ENCODE assay signal across 8 cellular contexts in the genomic region with DNA sequence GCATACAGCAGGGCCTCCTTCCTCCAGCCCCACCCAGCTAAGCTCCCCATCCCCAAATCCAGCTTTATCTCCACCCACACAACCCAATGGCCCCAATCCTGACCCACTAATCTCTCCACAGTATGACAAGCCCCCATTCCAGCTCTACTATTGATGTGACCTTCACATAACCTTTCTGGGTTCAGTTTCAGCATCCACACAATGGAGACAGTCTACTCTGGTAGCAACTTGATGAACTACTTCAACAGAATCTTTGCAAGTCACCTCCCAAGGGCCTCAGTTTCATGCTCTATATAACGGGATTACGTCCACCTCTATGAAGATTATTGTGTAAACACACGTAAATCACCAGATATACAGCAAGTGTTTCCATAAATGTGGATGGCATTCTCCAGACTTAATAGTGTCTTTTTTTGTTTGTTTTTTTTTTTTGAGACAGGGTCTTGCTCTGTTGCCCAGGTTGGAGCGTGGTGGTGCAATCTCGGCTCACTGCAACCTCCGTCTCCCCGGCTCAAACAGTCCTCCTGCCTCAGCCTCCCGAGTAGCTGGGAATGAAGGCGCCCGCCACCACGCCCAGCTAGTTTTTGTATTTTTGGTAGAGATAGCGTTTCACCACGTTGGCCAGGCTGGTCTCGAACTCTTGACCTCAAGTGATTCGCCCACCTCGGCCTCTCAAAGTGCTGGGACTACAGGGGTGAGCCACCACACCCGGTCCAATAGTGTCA. TPM values are rescaled to one million over a fixed set of nuclear protein-coding genes. Genes with fewer than 3 reads are reported as not detected.
DNase-seq lines count a peak whose midpoint lies in the region; ATAC-seq, FAIRE-seq and TF ChIP-seq lines count a peak whose summit lies in the region.

No MANE protein-coding gene starts in this region.

- peaks cover 24 to 56% of the 10 kb centered on the region in 2 experiments for H3K79me2 ChIP-seq in H1 (ENCODE audit: control insufficient read depth in 1 of 2, insufficient read depth in 2 of 2, low read length in 2 of 2)

- no TSS peak for BruUV-seq in Calu3 (replicated peaks; lab: Mats Ljungman, UMichigan)

- no peak overlapping the region for H3K56ac ChIP-seq in H1 (replicated peaks; ENCODE audit: insufficient read length, low read depth, low read length)

- peaks cover 10% of the 10 kb centered on the region for H3K4me1 ChIP-seq in NT2/D1 (ENCODE audit: insufficient read depth, insufficient read length)
- H3K4me1 ChIP-seq in H1 (replicated peaks in 1 of 4; ENCODE audit: control insufficient read depth in 3 of 4, insufficient read depth in 4 of 4, low read length in 3 of 4): peaks cover 3 to 9% (median 7%) of the 10 kb centered on the region in 4 experiments; a peak in 6 of 7 replicates
- peaks cover 3 to 13% of the 10 kb centered on the region in 2 donors for H3K4me1 ChIP-seq in neuronal stem cell (ENCODE audit: control insufficient read depth in 2 of 2, insufficient read depth in 1 of 2, low read depth in 1 of 2, low read length in 2 of 2)

- intact Hi-C loops in Calu3 (cut with micrococcal nuclease; ENCODE audit: unreplicated experiment): no loop called here

- no peaks in the 10 kb centered on the region for H3K4me1 Mint-ChIP-seq in Calu3 (ENCODE audit: low read depth, unreplicated experiment)

- H4K8ac ChIP-seq in H1 (ENCODE audit: extremely low read depth, insufficient read depth, low read length) (no peak overlapping the region), neuronal stem cell (ENCODE audit: low read depth, low read length) (no peak overlapping the region)

- H3K23ac ChIP-seq in H1 (ENCODE audit: insufficient read length) (no peak overlapping the region), neuronal stem cell (ENCODE audit: low read depth, low read length, poor library complexity) (no peak overlapping the region)

- H3K23me2 ChIP-seq in H1 (ENCODE audit: low read depth, low read length): peaks cover 4% of the 10 kb centered on the region; the same call in 1 of the 2 replicates

- peak overlapping the region; percentile 89 for H3K27ac Mint-ChIP-seq in Calu3 (ENCODE audit: unreplicated experiment)

- peak overlapping the region; percentile 76 for H3K9ac ChIP-seq in NT2/D1 (ENCODE audit: insufficient read length, low read depth)
- H3K9ac ChIP-seq in H1 (replicated peaks in 1 of 4; ENCODE audit: extremely low read depth in 1 of 4, low read depth in 3 of 4, low read length in 3 of 4): peak overlapping the region in 3 of 4 experiments; percentile 68 to 91 (median 71); a peak in 4 of 7 replicates
- no peak overlapping the region for H3K9ac ChIP-seq in neuronal stem cell (ENCODE audit: low read depth, low read length, poor library complexity)

- peaks cover 33% of the 10 kb centered on the region for H3K36me3 ChIP-seq in NT2/D1 (ENCODE audit: insufficient read depth, insufficient read length, low read length)
- peaks cover 0 to 4% (median 0%) of the 10 kb centered on the region in 4 experiments; a peak in 5 of 8 replicates for H3K36me3 ChIP-seq in H1 (ENCODE audit: control insufficient read depth in 2 of 4, insufficient read depth in 4 of 4, low read length in 3 of 4)
- H3K36me3 ChIP-seq in neuronal stem cell (replicated peaks in 1 of 2; ENCODE audit: control insufficient read depth in 2 of 2, insufficient read depth in 2 of 2, low read length in 2 of 2): peaks cover 3 to 34% of the 10 kb centered on the region in 2 donors

- no peak overlapping the region for H4K91ac ChIP-seq in H1 (replicated peaks; ENCODE audit: insufficient read length, low read length)
- no peak overlapping the region for H4K91ac ChIP-seq in neuronal stem cell (ENCODE audit: low read depth, low read length, poor library complexity)

- peaks cover 19 to 26% of the 10 kb centered on the region in 2 experiments for H4K20me1 ChIP-seq in H1 (replicated peaks in 1 of 2; ENCODE audit: control insufficient read depth in 1 of 2, insufficient read depth in 2 of 2, low read length in 2 of 2)

- TF ChIP-seq CTCF in Calu3 (IDR thresholded peaks at IDR 0.05; ENCODE audit: unreplicated experiment): no peak
- TF ChIP-seq CTCF in H1 (IDR thresholded peaks at IDR 0.05; ENCODE audit: control extremely low read depth in 1 of 3, insufficient read depth in 1 of 3, low read depth in 1 of 3, low read length in 3 of 3): no peak

- peaks cover 20% of the 10 kb centered on the region for H3K36me3 Mint-ChIP-seq in Calu3 (ENCODE audit: insufficient read depth, unreplicated experiment)

- no peaks in the 10 kb centered on the region for H3K9me3 ChIP-seq in NT2/D1 (ENCODE audit: insufficient read depth, low read length)
- no peaks in the 10 kb centered on the region for H3K9me3 ChIP-seq in H1 (ENCODE audit: insufficient read depth in 2 of 2, low read depth in 1 of 2, low read length in 1 of 2)
- peaks cover 2 to 3% of the 10 kb centered on the region in 2 donors for H3K9me3 ChIP-seq in neuronal stem cell (replicated peaks in 1 of 2; ENCODE audit: control insufficient read depth in 2 of 2, insufficient read depth in 1 of 2, low read depth in 1 of 2, low read length in 2 of 2)

- no peak overlapping the region for H3K4ac ChIP-seq in H1 (replicated peaks; ENCODE audit: insufficient read length, low read depth, low read length)
- H3K4ac ChIP-seq in neuronal stem cell (ENCODE audit: low read length): no peak overlapping the region

- no peak for TF ChIP-seq POLR2A in H1 (IDR thresholded peaks at IDR 0.05; ENCODE audit: control extremely low read depth in 1 of 2, low read depth in 2 of 2, low read length in 2 of 2)

- ATAC-seq in GM18861 (IDR thresholded peaks at IDR 0.05; ENCODE audit: unreplicated experiment): no peak

- no peak for TF ChIP-seq EP300 in H1 (IDR thresholded peaks at IDR 0.05; ENCODE audit: borderline replicate concordance in 1 of 2, low read depth in 2 of 2, low read length in 2 of 2)

- DNase-seq in Calu3 (no peak), NT2/D1 (ENCODE audit: low read depth, low spot score) (no peak), H1 (ENCODE audit: low read depth in 1 of 2, low spot score in 2 of 2) (no peak), neuronal stem cell (ENCODE audit: low spot score) (no peak), C1 segment of cervical spinal cord (lab: John Stamatoyannopoulos, UW) (no peak), epidermal melanocyte (ENCODE audit: insufficient read length, low spot score) (no peak), occipital lobe (lab: John Stamatoyannopoulos, UW) (no peak)

- H2AK5ac ChIP-seq in H1 (ENCODE audit: low read depth, low read length) (peak overlapping the region; percentile 94), neuronal stem cell (ENCODE audit: low read depth, low read length) (no peak overlapping the region)

- no peaks in the 10 kb centered on the region for H3K27me3 Mint-ChIP-seq in Calu3 (ENCODE audit: unreplicated experiment)

- H3K27me3 ChIP-seq in NT2/D1 (ENCODE audit: insufficient read depth, insufficient read length) (no peaks in the 10 kb centered on the region), H1 (replicated peaks in 1 of 4; ENCODE audit: control insufficient read depth in 3 of 4, extremely low read depth in 1 of 4, insufficient read depth in 3 of 4, low read length in 3 of 4) (no peaks in the 10 kb centered on the region), neuronal stem cell (ENCODE audit: control insufficient read depth in 3 of 3, insufficient read depth in 3 of 3, low read depth in 1 of 3, low read length in 3 of 3) (no peaks in the 10 kb centered on the region)

- H3K79me1 ChIP-seq in H1 (ENCODE audit: low read depth, low read length): peaks cover 13% of the 10 kb centered on the region
- H3K79me1 ChIP-seq in neuronal stem cell (ENCODE audit: low read depth, low read length): peaks cover 11% of the 10 kb centered on the region

- H3K4me2 ChIP-seq in H1 (ENCODE audit: insufficient read depth in 1 of 2, low read depth in 2 of 2, low read length in 2 of 2): peak overlapping the region; percentile 86 to 94
- H3K4me2 ChIP-seq in neuronal stem cell (ENCODE audit: insufficient read depth, low read length, poor library complexity, severe bottlenecking): peak overlapping the region; percentile 70

- no peak for FAIRE-seq in H1 (lab: Jason Lieb, UNC)

- no peak overlapping the region for H3K27ac ChIP-seq in H1 (ENCODE audit: low read depth, low read length)
- no peak overlapping the region for H3K27ac ChIP-seq in neuronal stem cell (replicated peaks; ENCODE audit: low read length)

- H3K9me3 Mint-ChIP-seq in Calu3 (ENCODE audit: low read depth, unreplicated experiment): no peaks in the 10 kb centered on the region

- H3K18ac ChIP-seq in H1 (ENCODE audit: extremely low read depth, low read length): no peak overlapping the region
- H3K18ac ChIP-seq in neuronal stem cell (ENCODE audit: low read length): no peak overlapping the region

- H4K5ac ChIP-seq in H1 (ENCODE audit: insufficient read length, low read depth, low read length): no peak overlapping the region

- H2AFZ ChIP-seq in H1 (ENCODE audit: low read length) (no peak overlapping the region), neuronal stem cell (ENCODE audit: low read length) (no peak overlapping the region)

- POLR2A ChIA-PET in H1 (lab: Charles Lee; ENCODE audit: partially characterized antibody): interaction anchor here (0.6 to 4.3 kb wide), 30 partner anchors 8 to 402 kb away, joined by 3 to 29 read pairs (median 4); partner anchors contain the start of genes DYNLRB1, ITCH and TP53INP2

- H3K4me3 ChIP-seq in NT2/D1 (ENCODE audit: insufficient read length, low read depth) (peak overlapping the region; percentile 79), H1 (ENCODE audit: extremely low read depth in 1 of 4, insufficient read depth in 2 of 4, low read depth in 3 of 4, low read length in 4 of 4) (peak overlapping the region; percentile 69 to 94 (median 86)), neuronal stem cell (ENCODE audit: low read length in 2 of 2) (peak overlapping the region in 1 of 2 donors; percentile 80)

- 91% methylated on average over 16 of the region's 17 CpGs; no CpG with 5 or more reads in 1 of the 2 experiments for WGBS in H1 (ENCODE audit: extremely low coverage in 1 of 2, insufficient coverage in 1 of 2, insufficient read length in 1 of 2, insufficient replicate concordance in 2 of 2, low coverage in 1 of 2, low lambda C conversion rate in 2 of 2, missing lambda C conversion rate in 1 of 2), 2 experiments
- WGBS in neuronal stem cell (ENCODE audit: extremely low coverage in 2 of 2, insufficient read length in 2 of 2, insufficient replicate concordance in 1 of 2), 2 donors: no CpG with 5 or more reads among the region's 17 CpGs

- no peak for TF ChIP-seq RAD21 in H1 (IDR thresholded peaks at IDR 0.05 in 1 of 2, conservative IDR thresholded peaks at IDR 0.05 in 1 of 2; ENCODE audit: low read depth in 2 of 2, low read length in 2 of 2)

- H3K14ac ChIP-seq in H1 (ENCODE audit: insufficient read length) (no peak overlapping the region), neuronal stem cell (ENCODE audit: low read length) (no peak overlapping the region)

- no peak overlapping the region for H2BK20ac ChIP-seq in H1 (ENCODE audit: low read length)

- H2BK15ac ChIP-seq in H1 (ENCODE audit: low read length) (no peak overlapping the region), neuronal stem cell (ENCODE audit: low read length) (no peak overlapping the region)

- no peak overlapping the region for H2BK12ac ChIP-seq in H1 (ENCODE audit: low read depth, low read length)
- no peak overlapping the region for H2BK12ac ChIP-seq in neuronal stem cell (ENCODE audit: low read length)

- H2BK120ac ChIP-seq in H1 (replicated peaks; ENCODE audit: low read depth, low read length) (no peak overlapping the region), neuronal stem cell (ENCODE audit: low read depth, low read length) (no peak overlapping the region)

- H3K4me3 Mint-ChIP-seq in Calu3 (ENCODE audit: low read depth, unreplicated experiment): peak overlapping the region; percentile 91

- H2BK5ac ChIP-seq in H1 (ENCODE audit: low read depth, low read length) (peak overlapping the region; percentile 68; the same call in 1 of the 2 replicates), neuronal stem cell (ENCODE audit: low read length) (no peak overlapping the region)

- CTCF ChIA-PET in Calu3 (lab: Charles Lee): interaction anchor here (0.8 to 2.6 kb wide), 4 partner anchors 11 to 1020 kb away, joined by 3 to 10 read pairs (median 8); no protein-coding TSS in a partner anchor
- CTCF ChIA-PET in H1 (lab: Charles Lee; ENCODE audit: partially characterized antibody): interaction anchor here (0.7 to 2.8 kb wide), 9 partner anchors 10 to 839 kb away, joined by 3 to 18 read pairs (median 4); no protein-coding TSS in a partner anchor

RNA-seq across cellular contexts. Expression of gene AHCY, which starts 1.4 kb away (rescaled TPM):
- total RNA-seq in Calu3 (2022) (169 and 179 TPM in 2 replicates), occipital lobe (42.9 TPM)
- 404 and 414 TPM in 2 replicates for total RNA-seq in H1 (2021; fragmentation: NEBNext Ultra II Directional; extraction: Animal tissue kit (Norgen Biotek cat#: 25700))
- 638 and 688 TPM in 2 replicates for polyA plus RNA-seq in H1 (2011; rRNA removed)
- polyA plus RNA-seq in H1 (2011; cell fraction: cytosol; rRNA removed): 622 TPM
- polyA plus RNA-seq in H1 (2011; cell fraction: nucleus; rRNA removed): 664 TPM
- polyA plus RNA-seq in H1 (2012, experiment 1 of 2): 355 to 467 TPM (median 460 TPM) in 4 replicates
- polyA plus RNA-seq in H1 (2012, experiment 2 of 2): 668 TPM
- polyA plus RNA-seq in H1 (2013, experiment 1 of 2): 249 TPM
- polyA plus RNA-seq in H1 (2013, experiment 2 of 2): 250 TPM
- 889 and 910 TPM in 2 replicates for polyA minus RNA-seq in H1 (2011; rRNA and poly(A)+ RNA removed)
- polyA minus RNA-seq in H1 (2011; cell fraction: cytosol; rRNA and poly(A)+ RNA removed): 394 TPM
- 315 TPM for polyA minus RNA-seq in H1 (2011; cell fraction: nucleus; rRNA and poly(A)+ RNA removed)
- 172 TPM for polyA plus RNA-seq in neuronal stem cell (2013, experiment 1 of 2)
- polyA plus RNA-seq in neuronal stem cell (2013, experiment 2 of 2): 166 TPM
